In the genomic region with DNA sequence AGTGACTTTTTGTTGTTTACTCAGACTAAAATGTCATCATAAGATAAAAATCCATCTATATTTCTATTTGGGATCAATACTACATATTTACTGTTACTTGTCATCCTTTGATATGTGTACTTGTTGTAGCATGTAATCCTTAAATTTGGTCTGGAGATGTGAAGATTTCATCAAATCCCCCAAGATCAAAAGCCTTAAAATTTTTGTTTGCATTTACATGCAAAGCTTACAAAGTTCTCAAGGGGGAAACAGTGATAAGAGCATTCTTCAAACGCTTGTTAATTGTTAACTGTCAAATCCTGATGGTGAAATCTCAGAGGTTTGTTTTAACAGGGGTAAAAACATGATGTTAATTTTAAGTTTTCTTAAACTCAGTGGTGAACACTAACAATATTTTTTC, we compare ENCODE assay signal across 1 cellular context.
TF ChIP-seq lines count a peak whose summit lies in the region.

No MANE protein-coding gene starts in this region.

TF ChIP-seq in GM23338, 12 proteins besides CTCF, POLR2A, EP300 and RAD21:
- TF ChIP-seq, protein P1, sequence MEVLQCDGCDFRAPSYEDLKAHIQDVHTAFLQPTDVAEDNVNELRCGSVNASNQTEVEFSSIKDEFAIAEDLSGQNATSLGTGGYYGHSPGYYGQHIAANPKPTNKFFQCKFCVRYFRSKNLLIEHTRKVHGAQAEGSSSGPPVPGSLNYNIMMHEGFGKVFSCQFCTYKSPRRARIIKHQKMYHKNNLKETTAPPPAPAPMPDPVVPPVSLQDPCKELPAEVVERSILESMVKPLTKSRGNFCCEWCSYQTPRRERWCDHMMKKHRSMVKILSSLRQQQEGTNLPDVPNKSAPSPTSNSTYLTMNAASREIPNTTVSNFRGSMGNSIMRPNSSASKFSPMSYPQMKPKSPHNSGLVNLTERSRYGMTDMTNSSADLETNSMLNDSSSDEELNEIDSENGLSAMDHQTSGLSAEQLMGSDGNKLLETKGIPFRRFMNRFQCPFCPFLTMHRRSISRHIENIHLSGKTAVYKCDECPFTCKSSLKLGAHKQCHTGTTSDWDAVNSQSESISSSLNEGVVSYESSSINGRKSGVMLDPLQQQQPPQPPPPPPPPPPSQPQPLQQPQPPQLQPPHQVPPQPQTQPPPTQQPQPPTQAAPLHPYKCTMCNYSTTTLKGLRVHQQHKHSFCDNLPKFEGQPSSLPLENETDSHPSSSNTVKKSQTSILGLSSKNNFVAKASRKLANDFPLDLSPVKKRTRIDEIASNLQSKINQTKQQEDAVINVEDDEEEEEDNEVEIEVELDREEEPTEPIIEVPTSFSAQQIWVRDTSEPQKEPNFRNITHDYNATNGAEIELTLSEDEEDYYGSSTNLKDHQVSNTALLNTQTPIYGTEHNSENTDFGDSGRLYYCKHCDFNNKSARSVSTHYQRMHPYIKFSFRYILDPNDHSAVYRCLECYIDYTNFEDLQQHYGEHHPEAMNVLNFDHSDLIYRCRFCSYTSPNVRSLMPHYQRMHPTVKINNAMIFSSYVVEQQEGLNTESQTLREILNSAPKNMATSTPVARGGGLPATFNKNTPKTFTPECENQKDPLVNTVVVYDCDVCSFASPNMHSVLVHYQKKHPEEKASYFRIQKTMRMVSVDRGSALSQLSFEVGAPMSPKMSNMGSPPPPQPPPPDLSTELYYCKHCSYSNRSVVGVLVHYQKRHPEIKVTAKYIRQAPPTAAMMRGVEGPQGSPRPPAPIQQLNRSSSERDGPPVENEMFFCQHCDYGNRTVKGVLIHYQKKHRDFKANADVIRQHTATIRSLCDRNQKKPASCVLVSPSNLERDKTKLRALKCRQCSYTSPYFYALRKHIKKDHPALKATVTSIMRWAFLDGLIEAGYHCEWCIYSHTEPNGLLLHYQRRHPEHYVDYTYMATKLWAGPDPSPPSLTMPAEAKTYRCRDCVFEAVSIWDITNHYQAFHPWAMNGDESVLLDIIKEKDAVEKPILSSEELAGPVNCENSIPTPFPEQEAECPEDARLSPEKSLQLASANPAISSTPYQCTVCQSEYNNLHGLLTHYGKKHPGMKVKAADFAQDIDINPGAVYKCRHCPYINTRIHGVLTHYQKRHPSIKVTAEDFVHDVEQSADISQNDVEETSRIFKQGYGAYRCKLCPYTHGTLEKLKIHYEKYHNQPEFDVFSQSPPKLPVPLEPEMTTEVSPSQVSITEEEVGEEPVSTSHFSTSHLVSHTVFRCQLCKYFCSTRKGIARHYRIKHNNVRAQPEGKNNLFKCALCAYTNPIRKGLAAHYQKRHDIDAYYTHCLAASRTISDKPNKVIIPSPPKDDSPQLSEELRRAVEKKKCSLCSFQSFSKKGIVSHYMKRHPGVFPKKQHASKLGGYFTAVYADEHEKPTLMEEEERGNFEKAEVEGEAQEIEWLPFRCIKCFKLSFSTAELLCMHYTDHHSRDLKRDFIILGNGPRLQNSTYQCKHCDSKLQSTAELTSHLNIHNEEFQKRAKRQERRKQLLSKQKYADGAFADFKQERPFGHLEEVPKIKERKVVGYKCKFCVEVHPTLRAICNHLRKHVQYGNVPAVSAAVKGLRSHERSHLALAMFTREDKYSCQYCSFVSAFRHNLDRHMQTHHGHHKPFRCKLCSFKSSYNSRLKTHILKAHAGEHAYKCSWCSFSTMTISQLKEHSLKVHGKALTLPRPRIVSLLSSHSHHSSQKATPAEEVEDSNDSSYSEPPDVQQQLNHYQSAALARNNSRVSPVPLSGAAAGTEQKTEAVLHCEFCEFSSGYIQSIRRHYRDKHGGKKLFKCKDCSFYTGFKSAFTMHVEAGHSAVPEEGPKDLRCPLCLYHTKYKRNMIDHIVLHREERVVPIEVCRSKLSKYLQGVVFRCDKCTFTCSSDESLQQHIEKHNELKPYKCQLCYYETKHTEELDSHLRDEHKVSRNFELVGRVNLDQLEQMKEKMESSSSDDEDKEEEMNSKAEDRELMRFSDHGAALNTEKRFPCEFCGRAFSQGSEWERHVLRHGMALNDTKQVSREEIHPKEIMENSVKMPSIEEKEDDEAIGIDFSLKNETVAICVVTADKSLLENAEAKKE (CRISPR knock-in tag; IDR thresholded peaks at IDR 0.05): no peak
- TF ChIP-seq ZNF114 (CRISPR knock-in tag; IDR thresholded peaks at IDR 0.05) (no peak), POLR2AphosphoS5 (IDR thresholded peaks at IDR 0.05; ENCODE audit: low read depth) (no peak), EZH2 (IDR thresholded peaks at IDR 0.05; ENCODE audit: low read depth, unreplicated experiment) (no peak), EZH2phosphoT487 (IDR thresholded peaks at IDR 0.05; ENCODE audit: unreplicated experiment) (no peak), STAT1 (IDR thresholded peaks at IDR 0.05; ENCODE audit: unreplicated experiment) (no peak), ZNF331 (CRISPR knock-in tag; IDR thresholded peaks at IDR 0.05; ENCODE audit: low read depth) (no peak)
- TF ChIP-seq, protein P2, sequence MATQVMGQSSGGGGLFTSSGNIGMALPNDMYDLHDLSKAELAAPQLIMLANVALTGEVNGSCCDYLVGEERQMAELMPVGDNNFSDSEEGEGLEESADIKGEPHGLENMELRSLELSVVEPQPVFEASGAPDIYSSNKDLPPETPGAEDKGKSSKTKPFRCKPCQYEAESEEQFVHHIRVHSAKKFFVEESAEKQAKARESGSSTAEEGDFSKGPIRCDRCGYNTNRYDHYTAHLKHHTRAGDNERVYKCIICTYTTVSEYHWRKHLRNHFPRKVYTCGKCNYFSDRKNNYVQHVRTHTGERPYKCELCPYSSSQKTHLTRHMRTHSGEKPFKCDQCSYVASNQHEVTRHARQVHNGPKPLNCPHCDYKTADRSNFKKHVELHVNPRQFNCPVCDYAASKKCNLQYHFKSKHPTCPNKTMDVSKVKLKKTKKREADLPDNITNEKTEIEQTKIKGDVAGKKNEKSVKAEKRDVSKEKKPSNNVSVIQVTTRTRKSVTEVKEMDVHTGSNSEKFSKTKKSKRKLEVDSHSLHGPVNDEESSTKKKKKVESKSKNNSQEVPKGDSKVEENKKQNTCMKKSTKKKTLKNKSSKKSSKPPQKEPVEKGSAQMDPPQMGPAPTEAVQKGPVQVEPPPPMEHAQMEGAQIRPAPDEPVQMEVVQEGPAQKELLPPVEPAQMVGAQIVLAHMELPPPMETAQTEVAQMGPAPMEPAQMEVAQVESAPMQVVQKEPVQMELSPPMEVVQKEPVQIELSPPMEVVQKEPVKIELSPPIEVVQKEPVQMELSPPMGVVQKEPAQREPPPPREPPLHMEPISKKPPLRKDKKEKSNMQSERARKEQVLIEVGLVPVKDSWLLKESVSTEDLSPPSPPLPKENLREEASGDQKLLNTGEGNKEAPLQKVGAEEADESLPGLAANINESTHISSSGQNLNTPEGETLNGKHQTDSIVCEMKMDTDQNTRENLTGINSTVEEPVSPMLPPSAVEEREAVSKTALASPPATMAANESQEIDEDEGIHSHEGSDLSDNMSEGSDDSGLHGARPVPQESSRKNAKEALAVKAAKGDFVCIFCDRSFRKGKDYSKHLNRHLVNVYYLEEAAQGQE (IDR thresholded peaks at IDR 0.05; ENCODE audit: unreplicated experiment): no peak
- TF ChIP-seq, protein P3, sequence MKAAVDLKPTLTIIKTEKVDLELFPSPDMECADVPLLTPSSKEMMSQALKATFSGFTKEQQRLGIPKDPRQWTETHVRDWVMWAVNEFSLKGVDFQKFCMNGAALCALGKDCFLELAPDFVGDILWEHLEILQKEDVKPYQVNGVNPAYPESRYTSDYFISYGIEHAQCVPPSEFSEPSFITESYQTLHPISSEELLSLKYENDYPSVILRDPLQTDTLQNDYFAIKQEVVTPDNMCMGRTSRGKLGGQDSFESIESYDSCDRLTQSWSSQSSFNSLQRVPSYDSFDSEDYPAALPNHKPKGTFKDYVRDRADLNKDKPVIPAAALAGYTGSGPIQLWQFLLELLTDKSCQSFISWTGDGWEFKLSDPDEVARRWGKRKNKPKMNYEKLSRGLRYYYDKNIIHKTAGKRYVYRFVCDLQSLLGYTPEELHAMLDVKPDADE (IDR thresholded peaks at IDR 0.05): no peak
